Comparison of ENCODE assay signal across 19 cellular contexts in the genomic region with DNA sequence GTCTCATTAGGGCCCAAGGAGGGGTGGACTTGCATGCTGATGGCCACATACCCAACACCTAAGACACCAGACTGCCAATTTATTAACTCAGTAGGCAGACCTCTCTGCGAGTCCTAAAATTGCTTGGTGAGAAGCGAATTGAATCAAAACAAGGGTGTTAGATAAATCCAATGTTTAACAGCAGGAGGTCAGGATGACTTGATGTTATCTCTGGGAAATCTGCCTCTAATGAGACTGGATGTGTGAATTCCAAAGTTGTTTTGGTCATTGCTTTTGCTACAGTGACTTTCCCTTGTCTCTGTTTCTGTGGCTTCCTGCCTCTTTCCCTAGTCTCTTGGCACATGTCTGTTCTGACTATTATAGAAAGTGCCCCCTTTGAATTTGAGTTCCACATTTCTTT.
"Had no signal": no experiment of that assay in that cellular context is flagged by ENCODE, and none has a peak within 500 bp of the region (broad histone marks: within the 10 kb centered on the region; RNA-seq: fewer than 3 reads in every experiment).

No MANE protein-coding gene starts in this region.

- H3K9me3 ChIP-seq: SK-N-SH had no signal

- DNase-seq: KBM-7, MV-4-11, NCI-H1048, NCI-H1105, NCI-H1417, NCI-H1436 treated with DMSO at 0.1 percent for 48 hours, NCI-H1694, NCI-H187 treated with DMSO at 0.1 percent for 48 hours, NCI-H2029 treated with DMSO at 0.1 percent for 48 hours, NCI-H2171 treated with DMSO at 0.1 percent for 48 hours, NCI-H345, NCI-H446 treated with DMSO at 0.1 percent for 48 hours, NCI-H524, NCI-H526 treated with DMSO at 0.1 percent for 48 hours, NCI-H748 treated with DMSO at 0.1 percent for 48 hours, RPMI8226, SHP77, SK-N-SH, SW 1271 had no signal
